In the genomic region with DNA sequence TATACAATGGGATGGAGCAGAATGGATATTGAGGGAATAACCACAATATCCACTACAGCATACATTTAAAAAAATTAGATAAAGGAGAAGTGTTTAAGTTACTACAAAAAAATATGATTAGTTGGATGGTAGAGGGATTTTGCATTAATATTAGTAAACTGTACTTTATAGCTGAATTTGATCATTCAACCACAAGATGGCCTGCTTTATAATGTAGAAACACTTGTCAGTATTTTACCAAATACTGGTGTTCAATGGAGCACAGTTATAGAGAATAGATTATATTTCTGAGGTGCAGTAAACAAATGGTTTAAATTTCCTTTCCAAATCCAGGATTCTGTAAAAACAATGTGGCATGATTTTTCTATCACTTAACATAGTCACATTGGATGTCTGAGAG, we compare ENCODE assay signal across 1 cellular context.
TF ChIP-seq lines count a peak whose summit lies in the region.

No MANE protein-coding gene starts in this region.

TF ChIP-seq in SK-N-SH treated with all-trans-retinoic acid at 6 μM for 48 hours, 23 proteins besides CTCF, POLR2A, EP300 and RAD21 (continued from another document):
- TF ChIP-seq ZNF565 (CRISPR knock-in tag; conservative IDR thresholded peaks at IDR 0.05; ENCODE audit: low read depth) (no peak), TCF4 (CRISPR knock-in tag; IDR thresholded peaks at IDR 0.05; ENCODE audit: borderline replicate concordance) (no peak), SNAI2 (CRISPR knock-in tag; IDR thresholded peaks at IDR 0.05) (no peak), ZNF8 (CRISPR knock-in tag; IDR thresholded peaks at IDR 0.05) (no peak), BACH2 (CRISPR knock-in tag; IDR thresholded peaks at IDR 0.05; ENCODE audit: borderline replicate concordance) (no peak), ZFP30 (CRISPR knock-in tag; IDR thresholded peaks at IDR 0.05) (no peak), RARB (CRISPR knock-in tag; IDR thresholded peaks at IDR 0.05) (no peak), ARNTL (CRISPR knock-in tag; IDR thresholded peaks at IDR 0.05; ENCODE audit: borderline replicate concordance, low read depth) (no peak), PATZ1 (CRISPR knock-in tag; IDR thresholded peaks at IDR 0.05; ENCODE audit: borderline replicate concordance) (no peak), OSR1 (CRISPR knock-in tag; IDR thresholded peaks at IDR 0.05) (no peak)
- TF ChIP-seq, protein P1, sequence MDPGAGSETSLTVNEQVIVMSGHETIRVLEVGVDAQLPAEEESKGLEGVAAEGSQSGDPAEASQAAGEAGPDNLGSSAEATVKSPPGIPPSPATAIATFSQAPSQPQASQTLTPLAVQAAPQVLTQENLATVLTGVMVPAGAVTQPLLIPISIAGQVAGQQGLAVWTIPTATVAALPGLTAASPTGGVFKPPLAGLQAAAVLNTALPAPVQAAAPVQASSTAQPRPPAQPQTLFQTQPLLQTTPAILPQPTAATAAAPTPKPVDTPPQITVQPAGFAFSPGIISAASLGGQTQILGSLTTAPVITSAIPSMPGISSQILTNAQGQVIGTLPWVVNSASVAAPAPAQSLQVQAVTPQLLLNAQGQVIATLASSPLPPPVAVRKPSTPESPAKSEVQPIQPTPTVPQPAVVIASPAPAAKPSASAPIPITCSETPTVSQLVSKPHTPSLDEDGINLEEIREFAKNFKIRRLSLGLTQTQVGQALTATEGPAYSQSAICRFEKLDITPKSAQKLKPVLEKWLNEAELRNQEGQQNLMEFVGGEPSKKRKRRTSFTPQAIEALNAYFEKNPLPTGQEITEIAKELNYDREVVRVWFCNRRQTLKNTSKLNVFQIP (CRISPR knock-in tag; IDR thresholded peaks at IDR 0.05; ENCODE audit: borderline replicate concordance, low read depth), result no peak
- TF ChIP-seq, protein P2, sequence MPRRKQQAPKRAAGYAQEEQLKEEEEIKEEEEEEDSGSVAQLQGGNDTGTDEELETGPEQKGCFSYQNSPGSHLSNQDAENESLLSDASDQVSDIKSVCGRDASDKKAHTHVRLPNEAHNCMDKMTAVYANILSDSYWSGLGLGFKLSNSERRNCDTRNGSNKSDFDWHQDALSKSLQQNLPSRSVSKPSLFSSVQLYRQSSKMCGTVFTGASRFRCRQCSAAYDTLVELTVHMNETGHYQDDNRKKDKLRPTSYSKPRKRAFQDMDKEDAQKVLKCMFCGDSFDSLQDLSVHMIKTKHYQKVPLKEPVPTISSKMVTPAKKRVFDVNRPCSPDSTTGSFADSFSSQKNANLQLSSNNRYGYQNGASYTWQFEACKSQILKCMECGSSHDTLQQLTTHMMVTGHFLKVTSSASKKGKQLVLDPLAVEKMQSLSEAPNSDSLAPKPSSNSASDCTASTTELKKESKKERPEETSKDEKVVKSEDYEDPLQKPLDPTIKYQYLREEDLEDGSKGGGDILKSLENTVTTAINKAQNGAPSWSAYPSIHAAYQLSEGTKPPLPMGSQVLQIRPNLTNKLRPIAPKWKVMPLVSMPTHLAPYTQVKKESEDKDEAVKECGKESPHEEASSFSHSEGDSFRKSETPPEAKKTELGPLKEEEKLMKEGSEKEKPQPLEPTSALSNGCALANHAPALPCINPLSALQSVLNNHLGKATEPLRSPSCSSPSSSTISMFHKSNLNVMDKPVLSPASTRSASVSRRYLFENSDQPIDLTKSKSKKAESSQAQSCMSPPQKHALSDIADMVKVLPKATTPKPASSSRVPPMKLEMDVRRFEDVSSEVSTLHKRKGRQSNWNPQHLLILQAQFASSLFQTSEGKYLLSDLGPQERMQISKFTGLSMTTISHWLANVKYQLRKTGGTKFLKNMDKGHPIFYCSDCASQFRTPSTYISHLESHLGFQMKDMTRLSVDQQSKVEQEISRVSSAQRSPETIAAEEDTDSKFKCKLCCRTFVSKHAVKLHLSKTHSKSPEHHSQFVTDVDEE (CRISPR knock-in tag; IDR thresholded peaks at IDR 0.05), result no peak
TF ChIP-seq in SK-N-SH treated with all-trans-retinoic acid at 6 μM for 48 hours: peak in this region for 0.
